10 cellular contexts compared by ENCODE assay signal in the genomic region with DNA sequence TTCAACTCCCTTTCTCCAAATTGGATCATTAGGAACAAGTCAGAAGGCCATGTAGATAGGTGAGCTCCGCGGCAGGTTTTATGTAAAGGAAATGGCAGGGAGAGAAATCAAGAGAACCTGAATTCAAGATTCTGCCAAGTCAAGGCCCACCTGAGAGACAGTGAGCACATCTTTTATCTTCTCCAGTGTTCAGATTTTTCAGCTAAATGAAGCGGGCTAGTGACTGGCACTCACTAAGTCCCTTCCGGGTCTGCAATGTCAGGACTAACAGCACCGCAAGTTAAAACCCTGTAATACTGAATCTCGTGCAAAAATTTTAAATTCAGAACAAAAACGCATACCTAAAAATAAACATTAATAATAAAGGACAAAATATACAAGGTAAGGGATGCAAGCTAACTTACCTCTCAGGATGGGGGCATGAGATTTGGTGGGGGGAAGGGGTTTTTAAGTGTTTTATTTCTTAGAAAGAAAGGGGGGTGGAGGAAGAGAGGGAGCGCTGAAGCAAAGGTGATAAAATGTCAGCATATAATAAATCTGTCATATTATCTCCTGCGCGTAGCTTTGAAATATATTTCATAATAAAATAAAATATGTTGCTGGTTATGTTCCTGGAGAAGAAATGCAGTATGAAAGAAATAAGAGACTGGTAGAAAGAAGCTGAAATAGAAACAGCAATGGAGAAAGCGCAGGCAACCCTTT. TPM values are rescaled to one million over a fixed set of nuclear protein-coding genes. Genes with fewer than 3 reads are reported as not detected.
DNase-seq lines count a peak whose midpoint lies in the region; ATAC-seq and TF ChIP-seq lines count a peak whose summit lies in the region.
"Had no signal": no experiment of that assay in that cellular context is flagged by ENCODE, and none has a peak within 500 bp of the region (broad histone marks: within the 10 kb centered on the region; RNA-seq: fewer than 3 reads in every experiment).

No MANE protein-coding gene starts in this region.

- H3K9me3 Mint-ChIP-seq in activated naive CD8-positive, alpha-beta T cell treated with anti-CD3 and anti-CD28 coated beads, Interleukin-2, amount 10 ng/mL, durations not matched to agents 7 days and 5 days = no peaks in the 10 kb centered on the region
- peaks cover 15% of the 10 kb centered on the region for H3K9me3 Mint-ChIP-seq in glutamatergic neuron (ENCODE audit: unreplicated experiment)

- peak overlapping the region; percentile 53; the same call in 1 of the 2 replicates for H3K4me3 ChIP-seq in GM08714 (ENCODE audit: low read length)
- H3K4me3 ChIP-seq in sigmoid colon = peak overlapping the region; percentile 29 to 61 (median 50)
- no peak overlapping the region for H3K4me3 ChIP-seq in effector memory CD4-positive, alpha-beta T cell (ENCODE audit: insufficient read depth, low read depth, low read length, poor library complexity, severe bottlenecking)

- peaks cover 0 to 5% (median 0%) of the 10 kb centered on the region in 4 donors for H3K36me3 ChIP-seq in sigmoid colon
- H3K36me3 ChIP-seq in effector memory CD4-positive, alpha-beta T cell (ENCODE audit: control insufficient read depth, insufficient read depth, low read length) = no peaks in the 10 kb centered on the region

- H3K4me1 ChIP-seq in sigmoid colon = peaks cover 0 to 49% (median 24%) of the 10 kb centered on the region in 4 donors
- peaks cover 10% of the 10 kb centered on the region for H3K4me1 ChIP-seq in effector memory CD4-positive, alpha-beta T cell (ENCODE audit: control insufficient read depth, insufficient read depth, low read length, poor library complexity, severe bottlenecking)

- DNase-seq in activated naive CD8-positive, alpha-beta T cell treated with anti-CD3 and anti-CD28 coated beads, Interleukin-2, amount 10 ng/mL, durations not matched to agents 7 days and 5 days = no peak
- DNase-seq in glutamatergic neuron (no peak), sigmoid colon (no peak), NCI-H146 treated with DMSO at 0.1 percent for 48 hours (lab: John Stamatoyannopoulos, UW; ENCODE audit: unreplicated experiment) (no peak)
- no peak for DNase-seq in effector memory CD4-positive, alpha-beta T cell
- DNase-seq in activated CD4-positive, alpha-beta T cell treated with anti-CD3 and anti-CD28 coated beads, Interleukin-2, amount 50 U/mL, for 4 hours = no peak

- H3K27ac ChIP-seq in sigmoid colon = peak overlapping the region; percentile 10 to 84 (median 74)
- no peak overlapping the region for H3K27ac ChIP-seq in effector memory CD4-positive, alpha-beta T cell (ENCODE audit: insufficient read depth, low read length, poor library complexity, severe bottlenecking)

- no peak for TF ChIP-seq EP300 in sigmoid colon (IDR thresholded peaks at IDR 0.05)

- H3K4me1 Mint-ChIP-seq in activated naive CD8-positive, alpha-beta T cell treated with anti-CD3 and anti-CD28 coated beads, Interleukin-2, amount 10 ng/mL, durations not matched to agents 7 days and 5 days = peaks cover 13% of the 10 kb centered on the region
- peaks cover 35% of the 10 kb centered on the region for H3K4me1 Mint-ChIP-seq in glutamatergic neuron (ENCODE audit: low read depth, unreplicated experiment)

- TF ChIP-seq CTCF in glutamatergic neuron (IDR thresholded peaks at IDR 0.05; ENCODE audit: partially characterized antibody, unreplicated experiment) = no peak
- no peak for TF ChIP-seq CTCF in sigmoid colon (IDR thresholded peaks at IDR 0.05)

- H3K36me3 Mint-ChIP-seq in activated naive CD8-positive, alpha-beta T cell treated with anti-CD3 and anti-CD28 coated beads, Interleukin-2, amount 10 ng/mL, durations not matched to agents 7 days and 5 days = peaks cover 10% of the 10 kb centered on the region
- peaks cover 14% of the 10 kb centered on the region for H3K36me3 Mint-ChIP-seq in glutamatergic neuron (ENCODE audit: unreplicated experiment)

- WGBS in sigmoid colon, 2 donors = 76 to 85% methylated on average over 11 of the region's 11 CpGs

- no peak for TF ChIP-seq POLR2A in sigmoid colon (IDR thresholded peaks at IDR 0.05)

- intact Hi-C loops in sigmoid colon (cut with DNase I) = loop anchor here (5.0 kb wide), 1 partner anchor 108 kb away; no protein-coding TSS in a partner anchor

- POLR2A ChIA-PET in activated naive CD8-positive, alpha-beta T cell treated with anti-CD3 and anti-CD28 coated beads, Interleukin-2, amount 10 ng/mL, durations not matched to agents 7 days and 5 days (lab: Charles Lee) = interaction anchor here (1.1 to 1.6 kb wide), 2 partner anchors 17 kb away, joined by 3 to 10 read pairs; partner anchors contain the start of gene TCAF1

- no peak for ATAC-seq in activated naive CD8-positive, alpha-beta T cell treated with anti-CD3 and anti-CD28 coated beads, Interleukin-2, amount 10 ng/mL, durations not matched to agents 7 days and 5 days (ENCODE audit: low read depth)
- no peak for ATAC-seq in HG03432 (IDR thresholded peaks at IDR 0.05; ENCODE audit: unreplicated experiment)

- peaks cover 19% of the 10 kb centered on the region for H3K27me3 Mint-ChIP-seq in activated naive CD8-positive, alpha-beta T cell treated with anti-CD3 and anti-CD28 coated beads, Interleukin-2, amount 10 ng/mL, durations not matched to agents 7 days and 5 days
- H3K27me3 Mint-ChIP-seq in glutamatergic neuron (ENCODE audit: unreplicated experiment) = peaks cover 13% of the 10 kb centered on the region

- H3K27me3 ChIP-seq in sigmoid colon = no peaks in the 10 kb centered on the region
- H3K27me3 ChIP-seq in effector memory CD4-positive, alpha-beta T cell (replicated peaks; ENCODE audit: control insufficient read depth, insufficient read depth, low read length, poor library complexity, severe bottlenecking) = peaks cover 19% of the 10 kb centered on the region

- peak overlapping the region; percentile 77 for H3K4me3 Mint-ChIP-seq in activated naive CD8-positive, alpha-beta T cell treated with anti-CD3 and anti-CD28 coated beads, Interleukin-2, amount 10 ng/mL, durations not matched to agents 7 days and 5 days
- peak overlapping the region; percentile 91 for H3K4me3 Mint-ChIP-seq in glutamatergic neuron (ENCODE audit: unreplicated experiment)

- H3K27ac Mint-ChIP-seq in activated naive CD8-positive, alpha-beta T cell treated with anti-CD3 and anti-CD28 coated beads, Interleukin-2, amount 10 ng/mL, durations not matched to agents 7 days and 5 days = no peak overlapping the region
- H3K27ac Mint-ChIP-seq in glutamatergic neuron (ENCODE audit: unreplicated experiment) = peak overlapping the region; percentile 83

- no peaks in the 10 kb centered on the region for H3K9me3 ChIP-seq in sigmoid colon
- H3K9me3 ChIP-seq in effector memory CD4-positive, alpha-beta T cell (ENCODE audit: control insufficient read depth, low read length) = no peaks in the 10 kb centered on the region

RNA-seq across cellular contexts. Expression of gene TCAF1, which starts 17.5 kb away (rescaled TPM):
- total RNA-seq in activated naive CD8-positive, alpha-beta T cell treated with anti-CD3 and anti-CD28 coated beads, Interleukin-2, amount 10 ng/mL, durations not matched to agents 7 days and 5 days = 10 to 100 TPM; 18.2 to 19.6 TPM
- 268 TPM for total RNA-seq in glutamatergic neuron (ENCODE audit: unreplicated experiment)
- total RNA-seq in sigmoid colon = 10 to 100 TPM; 40.8 to 56.8 (median 48.2) TPM
- 10 to 100 TPM; 12.3 to 18.0 (median 14.4) TPM for polyA plus RNA-seq in sigmoid colon

RNA-seq across cellular contexts. Expression of gene OR2F2, which starts 50.6 kb away (rescaled TPM):
- not detected for total RNA-seq in activated naive CD8-positive, alpha-beta T cell treated with anti-CD3 and anti-CD28 coated beads, Interleukin-2, amount 10 ng/mL, durations not matched to agents 7 days and 5 days
- not detected for total RNA-seq in glutamatergic neuron (ENCODE audit: unreplicated experiment)
- total RNA-seq in sigmoid colon = not detected
- polyA plus RNA-seq in sigmoid colon = not detected
- total RNA-seq: Daoy, SK-MEL-5 had no signal
